ENCODE assay signal across 8 cellular contexts in the genomic region with DNA sequence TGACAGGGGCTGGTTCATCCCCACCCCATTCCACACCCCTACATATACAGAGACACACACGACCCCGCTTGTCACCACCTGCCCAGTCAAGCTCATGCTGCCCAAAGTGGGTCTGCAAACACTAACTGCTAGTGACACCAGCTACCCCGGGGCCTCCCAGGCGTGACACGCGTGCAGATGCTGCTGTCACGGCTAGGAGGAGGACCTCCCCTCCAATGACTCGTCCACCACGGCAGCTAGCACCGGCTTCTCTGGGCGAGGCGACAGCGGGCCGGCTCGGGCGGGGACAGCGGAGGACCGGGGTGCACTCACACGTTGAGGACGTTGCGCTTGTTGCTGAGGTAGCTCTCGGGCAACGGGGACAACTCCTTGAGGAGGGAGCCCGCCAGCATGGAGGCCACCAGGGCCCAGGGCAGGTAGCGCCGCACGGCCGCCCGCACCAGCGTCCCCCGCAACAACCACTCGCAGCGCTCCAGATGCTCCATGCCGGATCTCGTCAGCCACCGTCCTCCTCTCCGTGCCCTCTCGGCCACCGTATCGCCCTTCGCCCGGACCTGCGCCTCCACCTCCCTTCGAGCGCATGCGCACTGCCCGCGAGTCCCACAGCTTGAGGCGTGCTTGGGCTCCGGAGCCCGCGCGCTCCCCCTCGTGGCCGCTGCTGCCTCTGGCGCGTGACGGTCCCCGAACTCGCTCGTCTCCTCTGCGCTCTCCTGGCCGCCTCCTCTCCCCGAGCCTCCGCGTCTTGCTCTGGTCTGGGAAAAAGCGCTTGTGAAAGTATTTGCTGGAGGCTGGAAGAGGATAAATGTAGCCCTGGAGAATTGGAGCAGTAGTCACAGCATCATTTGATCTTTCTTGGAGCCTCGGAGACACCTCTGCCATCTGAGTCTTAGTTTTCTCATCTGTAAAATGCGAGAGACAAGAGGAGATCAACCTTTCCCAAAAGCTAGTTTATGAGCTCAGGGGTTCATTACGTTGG. TPM values are rescaled to one million over a fixed set of nuclear protein-coding genes. Genes with fewer than 3 reads are reported as not detected.
DNase-seq lines count a peak whose midpoint lies in the region; ATAC-seq and TF ChIP-seq lines count a peak whose summit lies in the region.

A gene with protein sequence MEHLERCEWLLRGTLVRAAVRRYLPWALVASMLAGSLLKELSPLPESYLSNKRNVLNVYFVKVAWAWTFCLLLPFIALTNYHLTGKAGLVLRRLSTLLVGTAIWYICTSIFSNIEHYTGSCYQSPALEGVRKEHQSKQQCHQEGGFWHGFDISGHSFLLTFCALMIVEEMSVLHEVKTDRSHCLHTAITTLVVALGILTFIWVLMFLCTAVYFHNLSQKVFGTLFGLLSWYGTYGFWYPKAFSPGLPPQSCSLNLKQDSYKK (minus strand): TSS at position 539 of the 976 bp plus-strand sequence. CDS start 54 bp downstream, at position 485.

- DNase-seq in BE2C: peak; percentile 99
- DNase-seq in NCI-H460 (ENCODE audit: extremely low read depth, low read depth): peak; percentile 97
- peak; percentile 98 to 99 for DNase-seq in activated CD4-positive, alpha-beta T cell treated with anti-CD3 and anti-CD28 coated beads for 24 hours (ENCODE audit: low read depth in 2 of 2)
- DNase-seq in choroid plexus epithelial cell (ENCODE audit: low read depth): peak; percentile 98
- peak; percentile 97 for DNase-seq in kidney tubule cell (ENCODE audit: low spot score)
- peak; percentile 96 to 98 for DNase-seq in stimulated activated CD4-positive, alpha-beta T cell treated with anti-CD3 and anti-CD28 coated beads, Interleukin-1b, Interleukin-23, amount 100 ng/mL, for 1 hour (ENCODE audit: low read depth in 2 of 2)

- TF ChIP-seq CTCF in BE2C (IDR thresholded peaks at IDR 0.05; ENCODE audit: low read depth, low read length) (peak; percentile 91), choroid plexus epithelial cell (conservative IDR thresholded peaks at IDR 0.05; ENCODE audit: low read depth, low read length) (peak; percentile 84)

- peak within 1 kb of the TSS; percentile 98 for H3K4me3 ChIP-seq in BE2C (ENCODE audit: low read depth, low read length)
- H3K4me3 ChIP-seq in choroid plexus epithelial cell (ENCODE audit: low read depth, low read length): peak within 1 kb of the TSS; percentile 85

- peak; percentile 92 for ATAC-seq in HG03432 (IDR thresholded peaks at IDR 0.05; ENCODE audit: unreplicated experiment)

- no peaks in the 10 kb centered on the region for H3K9me3 ChIP-seq in BE2C

- peak; percentile 60 for TF ChIP-seq POLR2A in GM19193 (IDR thresholded peaks at IDR 0.05; ENCODE audit: extremely low read depth, insufficient read depth, insufficient read length)

- H3K4me1 ChIP-seq in BE2C: no peaks in the 10 kb centered on the region

- no peaks in the 10 kb centered on the region for H3K36me3 ChIP-seq in BE2C

- no peaks in the 10 kb centered on the region for H3K27me3 ChIP-seq in BE2C

RNA-seq across cellular contexts. Expression of the gene that starts here (rescaled TPM):
- polyA plus RNA-seq in BE2C (2012; ENCODE audit: insufficient read depth, insufficient read length, low read depth): 19.5 TPM
- total RNA-seq in NCI-H460 (2014; rRNA removed; shearing (Covaris generic)): 13.0 and 14.3 TPM in 2 replicates
- 7.3 and 10.5 TPM in 2 replicates for polyA plus RNA-seq in NCI-H460 (2014; cell fraction: nucleus; rRNA removed)

Comparison
In these comparisons a context has a peak if more than half of its experiments do, and no peak if none do; other contexts are left out.
1. Peak in every context shown above with its lines: DNase-seq, ATAC-seq and H3K4me3 ChIP-seq.